ENCODE assay signal across 23 cellular contexts in genomic region chr1:6870086-6870485, GRCh38.
DNase-seq lines count a peak whose midpoint lies in the region; ATAC-seq, FAIRE-seq and TF ChIP-seq lines count a peak whose summit lies in the region.
"Had no signal": no experiment of that assay in that cellular context is flagged by ENCODE, and none has a peak within 500 bp of the region (broad histone marks: within the 10 kb centered on the region; RNA-seq: fewer than 3 reads in every experiment).

No MANE protein-coding gene starts in this region.

- intact Hi-C loops in Right ventricle myocardium superior (cut with DNase I): loop anchor here (10.0 kb wide), 1 partner anchor 75 kb away; no protein-coding TSS in a partner anchor
- intact Hi-C loops in right lobe of liver (cut with DNase I): no loop called here

- TF ChIP-seq CTCF in fibroblast of villous mesenchyme (IDR thresholded peaks at IDR 0.05; ENCODE audit: insufficient read depth, low read depth, low read length) (no peak), right lobe of liver (IDR thresholded peaks at IDR 0.05) (no peak)

- no peak overlapping the region for H3K27ac ChIP-seq in right lobe of liver
- H3K27ac ChIP-seq: heart left ventricle, thoracic aorta had no signal

- no peaks in the 10 kb centered on the region for H3K27me3 ChIP-seq in right lobe of liver
- H3K27me3 ChIP-seq: heart left ventricle had no signal

- peaks cover 0 to 4% (median 0%) of the 10 kb centered on the region in 4 donors for H3K36me3 ChIP-seq in right lobe of liver
- H3K36me3 ChIP-seq: HAP-1, thoracic aorta had no signal

- peaks cover 0 to 3% (median 0%) of the 10 kb centered on the region in 4 donors for H3K4me1 ChIP-seq in right lobe of liver

- no peak overlapping the region for H3K4me3 ChIP-seq in fibroblast of villous mesenchyme (ENCODE audit: low read depth, low read length)
- no peak overlapping the region for H3K4me3 ChIP-seq in right lobe of liver
- H3K4me3 ChIP-seq: HAP-1, heart left ventricle, thoracic aorta had no signal

- TF ChIP-seq POLR2A in GM12891 (IDR thresholded peaks at IDR 0.05; ENCODE audit: low read depth, low read length) (no peak), right lobe of liver (IDR thresholded peaks at IDR 0.05) (no peak)

- FAIRE-seq in GM12891 (lab: Jason Lieb, UNC): peak; percentile 58
- FAIRE-seq: D721Med, endothelial cell of umbilical vein, HTR-8/SVneo, kidney had no signal

- ATAC-seq in Right ventricle myocardium superior (ENCODE audit: poor library complexity) (no peak), right lobe of liver (no peak), GM18873 (IDR thresholded peaks at IDR 0.05; ENCODE audit: low FRiP score, unreplicated experiment) (no peak)
- ATAC-seq: heart left ventricle had no signal

- WGBS in right lobe of liver (ENCODE audit: insufficient coverage, low coverage, low lambda C conversion rate, missing lambda C conversion rate): 77% methylated on average over 6 of the region's 6 CpGs

- no peak for DNase-seq in GM12891 (ENCODE audit: insufficient read length, low spot score)
- DNase-seq in astrocyte of the hippocampus (ENCODE audit: low read depth, low spot score): peak; percentile 13
- peak; percentile 68 for DNase-seq in fibroblast of villous mesenchyme (ENCODE audit: low read depth)
- peak; percentile 81 for DNase-seq in pons (ENCODE audit: low spot score)
- DNase-seq in Right ventricle myocardium superior: no peak
- DNase-seq in right lobe of liver: no peak
- no peak for DNase-seq in stimulated activated CD4-positive, alpha-beta T cell treated with anti-CD3 and anti-CD28 coated beads, Interleukin-15, amount 100 ng/mL, for 24 hours
- DNase-seq: activated CD4-positive, alpha-beta T cell treated with anti-CD3 and anti-CD28 coated beads, Interleukin-2, amount 50 U/mL, for 4 hours; activated T-cell treated with anti-CD3 and anti-CD28 coated beads, Interleukin-2, amount 50 U/mL, for 1 hour; cerebellar nuclear complex; GF-D8; heart left ventricle; kidney; NCI-H1694 treated with DMSO at 0.1 percent for 48 hours; nucleus accumbens; SHP77 treated with DMSO at 0.1 percent for 48 hours; stimulated activated CD4-positive, alpha-beta T cell treated with anti-CD3 and anti-CD28 coated beads, Interleukin-4, amount 100 ng/mL, for 4 hours had no signal

- no peaks in the 10 kb centered on the region for H3K9me3 ChIP-seq in right lobe of liver
- H3K9me3 ChIP-seq: HAP-1, heart left ventricle, thoracic aorta had no signal

TF ChIP-seq in GM12891, 5 proteins besides CTCF, POLR2A, EP300 and RAD21:
- TF ChIP-seq POLR2AphosphoS5 (IDR thresholded peaks at IDR 0.05; ENCODE audit: low read depth, low read length): no peak
- TF ChIP-seq SPI1 (IDR thresholded peaks at IDR 0.05; ENCODE audit: low read depth, low read length): no peak
- no peak for TF ChIP-seq POU2F2 (IDR thresholded peaks at IDR 0.05; ENCODE audit: low read depth, low read length)
- TF ChIP-seq PAX5 (IDR thresholded peaks at IDR 0.05; ENCODE audit: insufficient read depth, low read length, severe bottlenecking): no peak
- no peak for TF ChIP-seq TAF1 (IDR thresholded peaks at IDR 0.05; ENCODE audit: low read depth, low read length)
TF ChIP-seq in GM12891: peak in this region for 0.

Comparison
In these comparisons a context has a peak if more than half of its experiments do, and no peak if none do; other contexts are left out.
1. DNase-seq: peak in astrocyte of the hippocampus (single experiment), fibroblast of villous mesenchyme (single experiment) and pons (single experiment); none in GM12891 (single experiment), Right ventricle myocardium superior (single experiment), right lobe of liver (0 of 3) and stimulated activated CD4-positive, alpha-beta T cell treated with anti-CD3 and anti-CD28 coated beads, Interleukin-15, amount 100 ng/mL, for 24 hours (single experiment).